In genomic region chr19:28051047-28051446, GRCh38 we compare ENCODE assay signal across 13 cellular contexts.
DNase-seq lines count a peak whose midpoint lies in the region; TF ChIP-seq lines count a peak whose summit lies in the region.
"Had no signal": no experiment of that assay in that cellular context is flagged by ENCODE, and none has a peak within 500 bp of the region (broad histone marks: within the 10 kb centered on the region; RNA-seq: fewer than 3 reads in every experiment).

No MANE protein-coding gene starts in this region.

- intact Hi-C loops in colonic mucosa (cut with DNase I): no loop called here

- H3K27me3 ChIP-seq in WERI-Rb-1 (ENCODE audit: insufficient read depth, low read depth, severe bottlenecking) (no peaks in the 10 kb centered on the region), colonic mucosa (no peaks in the 10 kb centered on the region)
- H3K27me3 ChIP-seq: BLaER1 had no signal

- DNase-seq in NCI-H748 (lab: John Stamatoyannopoulos, UW; ENCODE audit: unreplicated experiment) (peak; percentile 14), NCI-H748 treated with DMSO at 0.1 percent for 48 hours (lab: John Stamatoyannopoulos, UW) (no peak), WERI-Rb-1 (peak; percentile 32), left kidney (ENCODE audit: low read depth, low spot score) (peak; percentile 18), HEK293T (ENCODE audit: extremely low spot score) (no peak), epidermal melanocyte (ENCODE audit: insufficient read length, low spot score) (no peak), colonic mucosa (no peak)
- DNase-seq: 8988T; AML-193; Caco-2; CD8-positive, alpha-beta memory T cell; HCEC 1CT had no signal

- no peak overlapping the region for H3K9ac ChIP-seq in colonic mucosa (ENCODE audit: low read depth in 2 of 2, low read length in 2 of 2)
- H3K9ac ChIP-seq: BLaER1 had no signal

- H3K4me3 ChIP-seq in WERI-Rb-1 (ENCODE audit: low read depth, low read length) (no peak overlapping the region), colonic mucosa (no peak overlapping the region)
- H3K4me3 ChIP-seq: BLaER1 had no signal

- H3K9me3 ChIP-seq in WERI-Rb-1 (ENCODE audit: severe bottlenecking) (peaks cover 2% of the 10 kb centered on the region), colonic mucosa (no peaks in the 10 kb centered on the region)

- H3K27ac ChIP-seq in WERI-Rb-1 (no peak overlapping the region), colonic mucosa (no peak overlapping the region)
- H3K27ac ChIP-seq: BLaER1 had no signal

- H3K4me1 ChIP-seq in colonic mucosa: no peaks in the 10 kb centered on the region
- H3K4me1 ChIP-seq: BLaER1, Caco-2 had no signal

- POLR2A ChIA-PET in HEK293T (lab: Yijun Ruan, JAX): interaction anchor here (0.6 kb wide), 1 partner anchor 1555 kb away, joined by 3 read pairs; the partner anchor contains the start of gene POP4

- H3K36me3 ChIP-seq in WERI-Rb-1 (no peaks in the 10 kb centered on the region), colonic mucosa (no peaks in the 10 kb centered on the region)
- H3K36me3 ChIP-seq: BLaER1 had no signal

- CTCF ChIA-PET in HEK293T (lab: Yijun Ruan, JAX): no interaction called here

- TF ChIP-seq CTCF in WERI-Rb-1 (IDR thresholded peaks at IDR 0.05; ENCODE audit: low read depth, low read length) (no peak), colonic mucosa (IDR thresholded peaks at IDR 0.05) (no peak)

TF ChIP-seq in HEK293T, 16 proteins besides CTCF, POLR2A, EP300 and RAD21:
- TF ChIP-seq BHLHE40 (IDR thresholded peaks at IDR 0.05; ENCODE audit: borderline replicate concordance) (no peak), SUZ12 (IDR thresholded peaks at IDR 0.05) (no peak), ELF4 (IDR thresholded peaks at IDR 0.05) (no peak), PKNOX1 (IDR thresholded peaks at IDR 0.05) (no peak), NFRKB (IDR thresholded peaks at IDR 0.05) (no peak), ZNF384 (IDR thresholded peaks at IDR 0.05) (no peak), ARNT (IDR thresholded peaks at IDR 0.05) (no peak), FOXK2 (IDR thresholded peaks at IDR 0.05) (no peak), TARDBP (IDR thresholded peaks at IDR 0.05) (no peak)

Comparison
In these comparisons a context has a peak if more than half of its experiments do, and no peak if none do; other contexts are left out.
1. DNase-seq: peak in NCI-H748 (single experiment), WERI-Rb-1 (single experiment) and left kidney (single experiment); none in NCI-H748 treated with DMSO at 0.1 percent for 48 hours (single experiment), HEK293T (single experiment), epidermal melanocyte (single experiment) and colonic mucosa (single experiment).